ENCODE assay signal across 8 cellular contexts in genomic region chr1:36248250-36248894, GRCh38. TPM values are rescaled to one million over a fixed set of nuclear protein-coding genes. Genes with fewer than 3 reads are reported as not detected.
A peak's percentile ranks its signal among the peaks of the same experiment; 100 is the strongest.
DNase-seq lines count a peak whose midpoint lies in the region; ATAC-seq and TF ChIP-seq lines count a peak whose summit lies in the region.

No MANE protein-coding gene starts in this region.

- peak overlapping the region in 3 of 4 donors; percentile 1 to 45 (median 29) for H3K27ac ChIP-seq in Peyer's patch

- H3K4me1 ChIP-seq in Peyer's patch: peaks cover 0 to 24% (median 0%) of the 10 kb centered on the region in 4 donors

- DNase-seq in Daoy (ENCODE audit: low read depth) (peak; percentile 89), Peyer's patch (peak in 2 of 3 donors; percentile 57 to 84), erythroblast (lab: John Stamatoyannopoulos, UW) (peak; percentile 81 to 89), posterior vena cava (ENCODE audit: low spot score) (peak; percentile 91), G401 (ENCODE audit: low spot score) (no peak)

- TF ChIP-seq CTCF in Peyer's patch (IDR thresholded peaks at IDR 0.05): no peak

- H3K4me3 ChIP-seq in Peyer's patch: no peak overlapping the region

- no peaks in the 10 kb centered on the region for H3K27me3 ChIP-seq in Peyer's patch

- TF ChIP-seq POLR2A in Peyer's patch (IDR thresholded peaks at IDR 0.05): no peak
- TF ChIP-seq POLR2A in erythroblast (IDR thresholded peaks at IDR 0.05; ENCODE audit: low read length): no peak

- intact Hi-C loops in posterior vena cava (cut with DNase I): no loop called here

- in situ Hi-C loops in G401 (cut with HindIII; ENCODE audit: low sequenced_read_pairs): no loop called here

- H3K36me3 ChIP-seq in Peyer's patch: peaks cover 0 to 4% (median 0%) of the 10 kb centered on the region in 3 donors

- ATAC-seq in HG03442 (IDR thresholded peaks at IDR 0.05; ENCODE audit: unreplicated experiment) (no peak), HG02623 (IDR thresholded peaks at IDR 0.05; ENCODE audit: unreplicated experiment) (no peak), HG03135 (IDR thresholded peaks at IDR 0.05; ENCODE audit: unreplicated experiment) (no peak)

- H3K9me3 ChIP-seq in Peyer's patch: no peaks in the 10 kb centered on the region

RNA-seq across cellular contexts. Expression of gene THRAP3, which starts 24.1 kb away (rescaled TPM):
- total RNA-seq in Daoy (2014; rRNA removed; shearing (Covaris generic)): 57.4 and 76.3 TPM in 2 replicates
- total RNA-seq in Peyer's patch (10 to 100 TPM; 49.5 to 99.0 (median 64.4) TPM), posterior vena cava (10 to 100 TPM; 76.6 to 79.1 TPM)
- total RNA-seq in G401 (2014; rRNA removed; shearing (Covaris generic)): 83.5 and 115 TPM in 2 replicates

RNA-seq across cellular contexts. Expression of gene SH3D21, which starts 57.8 kb away (rescaled TPM):
- 0.89 and 1.1 TPM in 2 replicates for total RNA-seq in Daoy (2014; rRNA removed; shearing (Covaris generic))
- total RNA-seq in Peyer's patch (10 to 100 TPM; 20.6 to 75.9 (median 24.8) TPM), posterior vena cava (1 to 10 TPM; 1.6 to 2.8 TPM)
- 1.9 and 4.1 TPM in 2 replicates for total RNA-seq in G401 (2014; rRNA removed; shearing (Covaris generic))
